In the genomic region with DNA sequence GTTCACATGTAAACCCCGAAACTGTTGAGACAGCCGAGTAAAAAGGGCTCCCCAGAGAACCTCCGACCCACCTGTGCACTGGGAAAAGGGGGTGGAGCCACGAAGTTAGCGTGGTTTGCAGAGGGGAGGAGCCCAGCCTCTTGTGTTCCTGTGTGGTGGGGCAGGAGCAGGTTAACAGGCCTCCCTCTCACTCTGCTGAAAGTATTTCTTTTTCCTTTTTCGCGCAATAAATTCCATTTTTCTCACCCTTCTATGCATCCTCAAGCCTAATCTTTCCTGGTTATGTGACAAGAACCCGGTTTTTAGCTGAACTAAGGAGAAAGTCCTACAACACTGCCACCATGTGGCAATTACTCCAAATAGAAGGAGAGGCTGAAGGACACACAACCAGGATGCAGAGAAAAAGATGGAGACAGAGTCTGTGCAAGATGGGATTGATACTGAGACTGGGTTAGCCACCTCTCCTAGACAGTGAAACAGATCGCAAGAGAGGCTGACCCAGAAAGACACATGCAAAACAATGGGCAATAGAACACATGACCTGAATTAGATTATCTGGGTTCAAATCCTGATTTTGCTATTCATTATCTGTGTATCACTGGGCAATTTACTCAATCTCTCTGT, we compare ENCODE assay signal across 8 cellular contexts.
DNase-seq lines count a peak whose midpoint lies in the region; ATAC-seq, FAIRE-seq and TF ChIP-seq lines count a peak whose summit lies in the region.

No MANE protein-coding gene starts in this region.

- no peak overlapping the region for H3K23ac ChIP-seq in mesendoderm (ENCODE audit: low read length)

- H3K9me3 Mint-ChIP-seq in activated CD4-positive, alpha-beta T cell treated with anti-CD3 and anti-CD28 coated beads, Interleukin-2, amount 10 ng/mL, durations not matched to agents 24 days and 14 days = no peaks in the 10 kb centered on the region

- H3K4me1 Mint-ChIP-seq in activated CD4-positive, alpha-beta T cell treated with anti-CD3 and anti-CD28 coated beads, Interleukin-2, amount 10 ng/mL, durations not matched to agents 24 days and 14 days = peaks cover 8% of the 10 kb centered on the region

- peak overlapping the region; percentile 39 for H3K4me3 ChIP-seq in effector memory CD4-positive, alpha-beta T cell (ENCODE audit: insufficient read depth, low read depth, low read length, poor library complexity, severe bottlenecking)
- peak overlapping the region; percentile 36 for H3K4me3 ChIP-seq in mesendoderm (ENCODE audit: low read length)

- no peak overlapping the region for H2BK120ac ChIP-seq in mesendoderm (ENCODE audit: low read depth, low read length)

- no peak overlapping the region for H3K18ac ChIP-seq in mesendoderm (ENCODE audit: low read length)

- H3K9me3 ChIP-seq in effector memory CD4-positive, alpha-beta T cell (ENCODE audit: control insufficient read depth, low read length) = no peaks in the 10 kb centered on the region

- H3K36me3 Mint-ChIP-seq in activated CD4-positive, alpha-beta T cell treated with anti-CD3 and anti-CD28 coated beads, Interleukin-2, amount 10 ng/mL, durations not matched to agents 24 days and 14 days (ENCODE audit: low read depth) = no peaks in the 10 kb centered on the region

- H3K4me1 ChIP-seq in effector memory CD4-positive, alpha-beta T cell (ENCODE audit: control insufficient read depth, insufficient read depth, low read length, poor library complexity, severe bottlenecking) = peaks cover 5% of the 10 kb centered on the region
- no peaks in the 10 kb centered on the region for H3K4me1 ChIP-seq in mesendoderm (ENCODE audit: control insufficient read depth, low read depth, low read length)

- H3K79me2 ChIP-seq in mesendoderm (ENCODE audit: control insufficient read depth, insufficient read depth, low read length) = no peaks in the 10 kb centered on the region

- no peak overlapping the region for H3K4ac ChIP-seq in mesendoderm (ENCODE audit: low read depth, low read length)

- H3K27me3 ChIP-seq in effector memory CD4-positive, alpha-beta T cell (replicated peaks; ENCODE audit: control insufficient read depth, insufficient read depth, low read length, poor library complexity, severe bottlenecking) = peaks cover 3% of the 10 kb centered on the region
- H3K27me3 ChIP-seq in mesendoderm (ENCODE audit: insufficient read depth, low read length, poor library complexity) = no peaks in the 10 kb centered on the region

- H2BK15ac ChIP-seq in mesendoderm (replicated peaks; ENCODE audit: low read depth) = no peak overlapping the region

- no peak overlapping the region for H2BK5ac ChIP-seq in mesendoderm (ENCODE audit: low read length)

- H3K79me1 ChIP-seq in mesendoderm (ENCODE audit: low read length) = no peaks in the 10 kb centered on the region

- H4K5ac ChIP-seq in mesendoderm (ENCODE audit: low read length) = no peak overlapping the region

- DNase-seq in AG09319 (ENCODE audit: extremely low read depth, low read depth) (peak; percentile 31), GM18507 (ENCODE audit: extremely low spot score, insufficient read length, low read depth) (no peak), NCI-H345 treated with DMSO at 0.1 percent for 48 hours (lab: John Stamatoyannopoulos, UW; ENCODE audit: unreplicated experiment) (peak; percentile 96), mesendoderm (peak; percentile 71), superior temporal gyrus (ENCODE audit: extremely low spot score) (peak; percentile 92)
- DNase-seq in activated CD4-positive, alpha-beta T cell treated with anti-CD3 and anti-CD28 coated beads, Interleukin-2, amount 10 ng/mL, durations not matched to agents 24 days and 14 days = peak; percentile 79
- peak in 1 of 3 donors; percentile 10 for DNase-seq in effector memory CD4-positive, alpha-beta T cell

- H3K56ac ChIP-seq in mesendoderm (ENCODE audit: low read length) = peak overlapping the region; percentile 53

- intact Hi-C loops in activated CD4-positive, alpha-beta T cell treated with anti-CD3 and anti-CD28 coated beads, Interleukin-2, amount 10 ng/mL, durations not matched to agents 24 days and 14 days (cut with micrococcal nuclease) = loop anchor here (1.0 to 5.0 kb wide), 2 partner anchors 472 to 902 kb away; no protein-coding TSS in a partner anchor

- H3K9ac ChIP-seq in mesendoderm (ENCODE audit: low read length) = peak overlapping the region; percentile 53

- peaks cover 51% of the 10 kb centered on the region for H3K27me3 Mint-ChIP-seq in activated CD4-positive, alpha-beta T cell treated with anti-CD3 and anti-CD28 coated beads, Interleukin-2, amount 10 ng/mL, durations not matched to agents 24 days and 14 days

- FAIRE-seq in GM18507 (lab: Jason Lieb, UNC) = peak; percentile 87

- no peak overlapping the region for H2AK5ac ChIP-seq in mesendoderm (ENCODE audit: low read length)

- ATAC-seq in HG03135 (IDR thresholded peaks at IDR 0.05; ENCODE audit: unreplicated experiment) = peak; percentile 73

- H3K27ac Mint-ChIP-seq in activated CD4-positive, alpha-beta T cell treated with anti-CD3 and anti-CD28 coated beads, Interleukin-2, amount 10 ng/mL, durations not matched to agents 24 days and 14 days = no peak overlapping the region

- peak overlapping the region; percentile 76 for H3K4me3 Mint-ChIP-seq in activated CD4-positive, alpha-beta T cell treated with anti-CD3 and anti-CD28 coated beads, Interleukin-2, amount 10 ng/mL, durations not matched to agents 24 days and 14 days

- H3K36me3 ChIP-seq in effector memory CD4-positive, alpha-beta T cell (ENCODE audit: control insufficient read depth, insufficient read depth, low read length) = no peaks in the 10 kb centered on the region
- no peaks in the 10 kb centered on the region for H3K36me3 ChIP-seq in mesendoderm (ENCODE audit: control insufficient read depth, insufficient read depth, low read length)

- H3K4me2 ChIP-seq in mesendoderm (ENCODE audit: low read length) = peak overlapping the region; percentile 19

- TF ChIP-seq CTCF in AG09319 (IDR thresholded peaks at IDR 0.05; ENCODE audit: low read depth, low read length) = peak; percentile 74

- no CpG with 5 or more reads among the region's 9 CpGs for WGBS in mesendoderm (ENCODE audit: extremely low coverage, insufficient coverage, low lambda C conversion rate)

- H4K8ac ChIP-seq in mesendoderm (ENCODE audit: low read depth, low read length) = no peak overlapping the region

- no peak overlapping the region for H3K27ac ChIP-seq in effector memory CD4-positive, alpha-beta T cell (ENCODE audit: insufficient read depth, low read length, poor library complexity, severe bottlenecking)
- no peak overlapping the region for H3K27ac ChIP-seq in mesendoderm (ENCODE audit: low read depth, low read length)
